In the genomic region with DNA sequence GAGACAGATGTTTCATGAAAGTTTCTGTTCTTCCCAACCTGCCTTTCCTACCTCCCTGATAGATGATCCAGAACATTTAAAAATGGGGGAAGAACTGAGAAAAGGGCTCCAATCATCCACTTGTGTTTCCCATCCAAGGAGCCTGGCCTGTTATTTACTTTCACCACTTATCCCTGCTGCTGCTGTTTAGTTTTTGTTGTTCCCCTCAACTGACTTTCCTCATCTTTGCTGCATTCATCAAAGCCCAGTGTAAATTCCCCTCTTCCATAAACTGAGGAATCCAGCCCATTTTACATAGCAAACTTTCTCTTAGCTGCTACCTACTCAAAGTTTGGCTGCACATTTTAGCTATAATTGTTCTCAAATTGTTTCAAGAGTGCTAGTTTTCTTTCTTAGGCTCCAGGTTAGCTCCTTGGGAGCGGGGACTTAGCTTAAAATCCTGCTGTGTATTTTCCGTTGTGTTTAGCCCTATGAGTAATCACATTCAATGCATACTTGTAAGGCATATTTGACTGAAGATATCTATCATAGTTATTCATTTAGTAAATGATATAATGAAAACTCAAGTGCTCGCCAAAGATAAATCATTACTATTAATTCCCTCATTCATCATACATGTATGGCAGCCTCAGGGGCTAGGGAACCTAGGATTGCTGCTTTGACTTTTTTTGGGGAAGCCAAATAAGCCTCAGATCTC, we compare ENCODE assay signal across 10 cellular contexts. TPM values are rescaled to one million over a fixed set of nuclear protein-coding genes. Genes with fewer than 3 reads are reported as not detected.
DNase-seq lines count a peak whose midpoint lies in the region.
"Had no signal": no experiment of that assay in that cellular context is flagged by ENCODE, and none has a peak within 500 bp of the region (broad histone marks: within the 10 kb centered on the region; RNA-seq: fewer than 3 reads in every experiment).

No MANE protein-coding gene starts in this region.

- H3K27me3 ChIP-seq in ACC112 (ENCODE audit: insufficient read depth, low read length) (no peaks in the 10 kb centered on the region), HUES64 (ENCODE audit: insufficient read depth, low read length) (no peaks in the 10 kb centered on the region), mesenchymal stem cell (ENCODE audit: control insufficient read depth in 1 of 2, insufficient read depth in 1 of 2, low read length in 2 of 2) (no peaks in the 10 kb centered on the region)

- H3K18ac ChIP-seq in mesenchymal stem cell (ENCODE audit: low read depth in 1 of 2, low read length in 2 of 2) = peak overlapping the region in 1 of 2 experiments; percentile 24

- no peak overlapping the region for H3K4ac ChIP-seq in mesenchymal stem cell (ENCODE audit: low read depth in 1 of 2, low read length in 2 of 2)

- peaks cover 16% of the 10 kb centered on the region for H3K4me1 ChIP-seq in ACC112 (ENCODE audit: control insufficient read depth, insufficient read depth, low read length, unreplicated experiment)
- H3K4me1 ChIP-seq in HUES64 (ENCODE audit: insufficient read depth, low read length) = peaks cover 41% of the 10 kb centered on the region
- H3K4me1 ChIP-seq in mesenchymal stem cell (ENCODE audit: control insufficient read depth, insufficient read depth, low read depth, low read length) = peaks cover 5% of the 10 kb centered on the region

- no peak overlapping the region for H2BK120ac ChIP-seq in mesenchymal stem cell (ENCODE audit: low read depth, low read length)

- H3K23ac ChIP-seq in mesenchymal stem cell (ENCODE audit: low read length in 2 of 2) = no peak overlapping the region

- H4K91ac ChIP-seq in mesenchymal stem cell (ENCODE audit: low read length) = no peak overlapping the region

- peaks cover 4% of the 10 kb centered on the region for H3K79me1 ChIP-seq in mesenchymal stem cell (replicated peaks; ENCODE audit: low read length, poor library complexity, severe bottlenecking)

- H3K27ac ChIP-seq in ACC112 (ENCODE audit: low read depth, low read length) = 0 out of 2 replicates have a peak overlapping the region, but pooled peaks have one; percentile 61
- H3K27ac ChIP-seq in HUES64 (ENCODE audit: low read depth, low read length) = peak overlapping the region; percentile 85; the same call in 1 of the 2 replicates
- peak overlapping the region; percentile 41 for H3K27ac ChIP-seq in caudate nucleus (ENCODE audit: low read depth, low read length)
- peak overlapping the region; percentile 98 for H3K27ac ChIP-seq in mesenchymal stem cell (ENCODE audit: low read length, poor library complexity, severe bottlenecking)

- no peak overlapping the region for H2BK15ac ChIP-seq in mesenchymal stem cell (ENCODE audit: low read depth, poor library complexity, severe bottlenecking)

- no peaks in the 10 kb centered on the region for H3K9me3 ChIP-seq in HUES64 (ENCODE audit: insufficient read depth, low read depth, low read length)
- H3K9me3 ChIP-seq in mesenchymal stem cell (ENCODE audit: control insufficient read depth, low read length) = no peaks in the 10 kb centered on the region

- H3K36me3 ChIP-seq in ACC112 (ENCODE audit: insufficient read depth, low read length) (no peaks in the 10 kb centered on the region), HUES64 (ENCODE audit: insufficient read depth, low read length) (no peaks in the 10 kb centered on the region), mesenchymal stem cell (ENCODE audit: control insufficient read depth in 1 of 2, insufficient read depth in 2 of 2, low read depth in 1 of 2, low read length in 2 of 2) (no peaks in the 10 kb centered on the region)

- H2AFZ ChIP-seq in ACC112 (ENCODE audit: low read length, unreplicated experiment) (peak overlapping the region; percentile 58), mesenchymal stem cell (ENCODE audit: low read depth, low read length) (peak overlapping the region; percentile 14)

- peak overlapping the region; percentile 88 for H3K4me3 ChIP-seq in ACC112 (ENCODE audit: low read depth, low read length)
- H3K4me3 ChIP-seq in HUES64 (ENCODE audit: low read length) = peak overlapping the region; percentile 91
- H3K4me3 ChIP-seq in mesenchymal stem cell (ENCODE audit: insufficient read depth in 1 of 2, low read depth in 1 of 2, low read length in 2 of 2) = peak overlapping the region in 1 of 2 experiments; percentile 93

- peak overlapping the region; percentile 72 for H3K4me2 ChIP-seq in mesenchymal stem cell (ENCODE audit: low read length, poor library complexity, severe bottlenecking)

- H3K14ac ChIP-seq in mesenchymal stem cell (ENCODE audit: low read length in 2 of 2) = no peak overlapping the region

- 37% methylated on average over 3 of the region's 3 CpGs for WGBS in HUES64
- 24% methylated on average over 3 of the region's 3 CpGs for WGBS in mesenchymal stem cell

- peak overlapping the region; percentile 76 for H2AK5ac ChIP-seq in mesenchymal stem cell (ENCODE audit: low read length, severe bottlenecking)

- H2BK5ac ChIP-seq in mesenchymal stem cell (ENCODE audit: low read depth, low read length, poor library complexity, severe bottlenecking) = peak overlapping the region; percentile 90

- H3K9ac ChIP-seq in HUES64 (ENCODE audit: low read depth, low read length) (peak overlapping the region; percentile 17; the same call in 1 of the 2 replicates), mesenchymal stem cell (ENCODE audit: low read length) (no peak overlapping the region)

- H2BK12ac ChIP-seq in mesenchymal stem cell (ENCODE audit: low read length in 2 of 2) = no peak overlapping the region

- H4K8ac ChIP-seq in mesenchymal stem cell (ENCODE audit: low read length) = no peak overlapping the region

- peaks cover 20% of the 10 kb centered on the region for H3K79me2 ChIP-seq in ACC112 (ENCODE audit: control insufficient read depth, insufficient read depth, low read length, unreplicated experiment)

- DNase-seq in caudate nucleus (lab: John Stamatoyannopoulos, UW) = no peak
- peak; percentile 33 for DNase-seq in mesenchymal stem cell
- DNase-seq in head of caudate nucleus = no peak
- no peak for DNase-seq in NCI-H2107 (lab: John Stamatoyannopoulos, UW)
- no peak for DNase-seq in NCI-H446 treated with DMSO at 0.1 percent for 48 hours (lab: John Stamatoyannopoulos, UW)
- DNase-seq in inferior parietal cortex (ENCODE audit: extremely low spot score) = no peak
- DNase-seq: CD4-positive, CD25-positive, alpha-beta regulatory T cell; SW 1271 had no signal

- intact Hi-C loops in head of caudate nucleus (cut with DNase I) = no loop called here

RNA-seq across cellular contexts. Expression of gene PTPN13, which starts 1.4 kb away (rescaled TPM):
- polyA plus RNA-seq in HUES64 (2013, experiment 1 of 2) = 36.9 TPM
- 39.8 TPM for polyA plus RNA-seq in HUES64 (2013, experiment 2 of 2)
- 19.4 TPM for polyA plus RNA-seq in mesenchymal stem cell (2013, experiment 1 of 2)
- polyA plus RNA-seq in mesenchymal stem cell (2013, experiment 2 of 2) = 19.1 TPM

Comparison
In these comparisons a context has a peak if more than half of its experiments do, and no peak if none do; other contexts are left out.
1. H3K27ac ChIP-seq: peak in every context shown above with its lines; median percentile 98 in mesenchymal stem cell; 85 in HUES64; 61 in ACC112; 41 in caudate nucleus.